In the genomic region with DNA sequence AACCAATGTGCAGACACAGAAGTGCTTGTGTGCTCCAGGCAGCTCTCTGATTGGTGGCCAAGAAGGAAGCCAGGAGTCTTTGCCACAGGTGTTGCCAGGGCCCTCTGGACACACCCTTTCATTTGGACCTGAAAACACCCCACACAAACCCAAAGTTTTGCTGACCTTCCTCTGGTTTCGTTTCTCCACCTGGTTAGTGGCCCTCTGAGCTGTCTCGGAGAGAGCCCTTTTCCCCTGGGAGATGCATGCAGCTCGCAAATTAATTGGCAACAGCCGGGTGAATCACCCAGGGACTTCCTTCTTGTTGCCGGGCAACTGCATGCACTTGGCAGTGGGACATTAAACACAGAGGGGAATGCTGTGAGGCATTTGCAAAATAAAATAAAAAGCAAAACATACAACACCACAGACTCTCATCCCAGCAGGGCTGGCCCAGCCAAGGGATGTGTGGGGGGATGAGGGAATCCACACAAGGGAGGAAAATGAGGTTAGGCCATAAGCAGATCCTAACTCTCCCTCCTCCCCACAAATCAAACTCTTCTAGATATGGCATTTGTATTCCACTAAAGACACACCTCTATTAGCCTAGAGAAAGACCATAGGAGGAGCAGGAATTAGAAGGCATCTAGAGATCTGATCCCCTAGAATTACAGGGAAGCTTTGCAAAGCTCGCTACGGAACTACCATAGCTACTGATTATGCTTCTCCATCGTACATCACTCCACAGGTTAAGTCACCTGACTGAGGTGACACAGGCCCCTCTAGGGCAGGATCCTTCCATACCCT, we compare ENCODE assay signal across 8 cellular contexts.
A peak's percentile ranks its signal among the peaks of the same experiment; 100 is the strongest.
DNase-seq lines count a peak whose midpoint lies in the region; ATAC-seq and TF ChIP-seq lines count a peak whose summit lies in the region.

No MANE protein-coding gene starts in this region.

- DNase-seq in GM13977 (ENCODE audit: low spot score): peak; percentile 58
- peak; percentile 98 for DNase-seq in HFFc6
- peak; percentile 92 for DNase-seq in NCI-H1092 (lab: John Stamatoyannopoulos, UW)
- peak; percentile 92 for DNase-seq in T1000 (lab: John Stamatoyannopoulos, UW)
- DNase-seq in head of caudate nucleus: peak in 41 of 42 donors; percentile 39 to 91 (median 68)
- DNase-seq in sciatic nerve (ENCODE audit: low spot score): no peak
- DNase-seq in tibial nerve (ENCODE audit: low spot score in 2 of 2): no peak
- no peak for DNase-seq in activated naive CD4-positive, alpha-beta T cell treated with anti-CD3 and anti-CD28 coated beads for 36 hours

- TF ChIP-seq EP300 in tibial nerve (IDR thresholded peaks at IDR 0.05): no peak

- ATAC-seq in sciatic nerve: peak; percentile 63

- TF ChIP-seq CTCF in GM13977 (IDR thresholded peaks at IDR 0.05; ENCODE audit: extremely low read depth, insufficient read depth, missing control alignments) (no peak), HFFc6 (IDR thresholded peaks at IDR 0.05) (no peak), tibial nerve (IDR thresholded peaks at IDR 0.05) (no peak)

- peaks cover 0 to 40% (median 8%) of the 10 kb centered on the region in 4 donors for H3K4me1 ChIP-seq in tibial nerve

- no peaks in the 10 kb centered on the region for H3K27me3 ChIP-seq in tibial nerve

- in situ Hi-C loops in GM13977 (cut with MboI; ENCODE audit: low pct_unique_long_range_greater_than_20kb, low sequenced_read_pairs, unreplicated experiment): loop anchor here (25.0 kb wide), 1 partner anchor 95 kb away; no protein-coding TSS in a partner anchor

- H3K4me3 Mint-ChIP-seq in HFFc6: peak overlapping the region; percentile 85
- no peak overlapping the region for H3K4me3 Mint-ChIP-seq in activated naive CD4-positive, alpha-beta T cell treated with anti-CD3 and anti-CD28 coated beads for 36 hours

- H3K27ac ChIP-seq in tibial nerve: peak overlapping the region in 2 of 4 donors; percentile 24 to 28

- WGBS in tibial nerve, 2 donors: 40 to 41% methylated on average over 8 of the region's 8 CpGs

- intact Hi-C loops in head of caudate nucleus (cut with DNase I) (no loop called here), sciatic nerve (cut with DNase I) (no loop called here)
- intact Hi-C loops in activated naive CD4-positive, alpha-beta T cell treated with anti-CD3 and anti-CD28 coated beads for 36 hours (cut with micrococcal nuclease): no loop called here

- no peaks in the 10 kb centered on the region; the same call in 1 of the 2 replicates for H3K27me3 Mint-ChIP-seq in HFFc6 (ENCODE audit: insufficient read depth)
- no peaks in the 10 kb centered on the region for H3K27me3 Mint-ChIP-seq in activated naive CD4-positive, alpha-beta T cell treated with anti-CD3 and anti-CD28 coated beads for 36 hours (ENCODE audit: low read depth)

- peaks cover 0 to 20% (median 0%) of the 10 kb centered on the region in 3 donors for H3K36me3 ChIP-seq in tibial nerve

- H3K9me3 Mint-ChIP-seq in HFFc6: no peaks in the 10 kb centered on the region
- no peaks in the 10 kb centered on the region for H3K9me3 Mint-ChIP-seq in activated naive CD4-positive, alpha-beta T cell treated with anti-CD3 and anti-CD28 coated beads for 36 hours

- H3K27ac Mint-ChIP-seq in HFFc6: peak overlapping the region; percentile 98
- H3K27ac Mint-ChIP-seq in activated naive CD4-positive, alpha-beta T cell treated with anti-CD3 and anti-CD28 coated beads for 36 hours: no peak overlapping the region

- CTCF ChIA-PET in activated naive CD4-positive, alpha-beta T cell treated with anti-CD3 and anti-CD28 coated beads for 36 hours (lab: Charles Lee): no interaction called here

- no peak overlapping the region for H3K4me3 ChIP-seq in tibial nerve

- TF ChIP-seq POLR2A in tibial nerve (IDR thresholded peaks at IDR 0.05): no peak

- no peaks in the 10 kb centered on the region for H3K9me3 ChIP-seq in tibial nerve

- H3K36me3 Mint-ChIP-seq in HFFc6 (ENCODE audit: low read depth): peaks cover under 1% of the 10 kb centered on the region; the same call in 1 of the 2 replicates
- H3K36me3 Mint-ChIP-seq in activated naive CD4-positive, alpha-beta T cell treated with anti-CD3 and anti-CD28 coated beads for 36 hours (ENCODE audit: low read depth): no peaks in the 10 kb centered on the region

- H3K4me1 Mint-ChIP-seq in HFFc6 (ENCODE audit: low read depth): peaks cover 66% of the 10 kb centered on the region
- H3K4me1 Mint-ChIP-seq in activated naive CD4-positive, alpha-beta T cell treated with anti-CD3 and anti-CD28 coated beads for 36 hours (ENCODE audit: low read depth): no peaks in the 10 kb centered on the region

Comparison
In these comparisons a context has a peak if more than half of its experiments do, and no peak if none do; other contexts are left out.
1. DNase-seq: peak in GM13977 (single experiment), HFFc6 (single experiment), NCI-H1092 (single experiment), T1000 (single experiment) and head of caudate nucleus (41 of 42); none in sciatic nerve (single experiment), tibial nerve (0 of 2) and activated naive CD4-positive, alpha-beta T cell treated with anti-CD3 and anti-CD28 coated beads for 36 hours (single experiment).